ENCODE assay signal across 1 cellular context in the genomic region with DNA sequence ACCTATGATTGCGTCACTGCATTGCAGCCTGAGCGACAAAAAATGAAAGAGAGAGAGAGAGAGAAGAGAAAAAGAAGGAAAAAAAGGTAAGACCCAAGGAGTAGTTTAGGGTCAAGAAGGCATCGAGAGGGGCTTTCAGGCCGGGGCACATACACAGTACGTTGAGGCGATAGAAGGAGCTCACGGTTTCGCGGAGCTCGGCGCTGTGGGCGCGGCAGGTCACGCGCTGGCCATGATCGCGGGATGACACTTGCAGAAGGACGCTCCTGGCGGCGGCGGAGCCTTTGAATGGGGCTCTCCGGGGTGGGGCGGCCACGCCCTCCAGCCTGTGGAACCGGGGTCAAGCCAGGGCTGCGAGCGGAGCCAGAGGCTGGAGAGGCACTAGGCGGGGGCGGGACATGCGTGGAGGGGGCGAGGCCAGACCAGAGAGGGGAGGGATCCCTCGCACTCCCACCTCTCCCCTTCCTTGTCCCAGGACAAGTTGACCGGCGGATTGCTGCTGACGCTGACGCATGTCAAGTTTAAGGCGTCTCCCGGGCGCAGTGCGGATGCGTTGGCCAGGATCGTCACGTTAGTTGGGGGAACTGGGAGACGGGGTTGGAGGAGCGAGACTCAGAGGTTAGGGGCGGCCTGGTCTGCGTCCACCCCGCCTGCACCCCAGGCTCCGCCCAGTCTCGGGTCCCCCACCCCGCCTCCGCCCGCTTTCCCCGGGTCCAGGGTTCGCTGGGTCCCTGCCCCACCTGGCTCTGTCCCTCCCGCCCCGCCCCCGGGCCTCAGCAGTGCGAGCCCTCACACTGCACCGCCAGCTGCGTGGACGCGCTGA.
TF ChIP-seq lines count a peak whose summit lies in the region.

No MANE protein-coding gene starts in this region.

TF ChIP-seq in HepG2, 621 proteins besides CTCF, POLR2A, EP300 and RAD21 (continued from another document and continues in another):
- no peak for TF ChIP-seq ZNF354B (CRISPR knock-in tag; IDR thresholded peaks at IDR 0.05)
- no peak for TF ChIP-seq ZNF782 (CRISPR knock-in tag; IDR thresholded peaks at IDR 0.05; ENCODE audit: borderline replicate concordance)
- TF ChIP-seq ZNF441 (CRISPR knock-in tag; IDR thresholded peaks at IDR 0.05; ENCODE audit: borderline replicate concordance), result no peak
- TF ChIP-seq, protein P1, sequence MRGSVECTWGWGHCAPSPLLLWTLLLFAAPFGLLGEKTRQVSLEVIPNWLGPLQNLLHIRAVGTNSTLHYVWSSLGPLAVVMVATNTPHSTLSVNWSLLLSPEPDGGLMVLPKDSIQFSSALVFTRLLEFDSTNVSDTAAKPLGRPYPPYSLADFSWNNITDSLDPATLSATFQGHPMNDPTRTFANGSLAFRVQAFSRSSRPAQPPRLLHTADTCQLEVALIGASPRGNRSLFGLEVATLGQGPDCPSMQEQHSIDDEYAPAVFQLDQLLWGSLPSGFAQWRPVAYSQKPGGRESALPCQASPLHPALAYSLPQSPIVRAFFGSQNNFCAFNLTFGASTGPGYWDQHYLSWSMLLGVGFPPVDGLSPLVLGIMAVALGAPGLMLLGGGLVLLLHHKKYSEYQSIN (CRISPR knock-in tag; IDR thresholded peaks at IDR 0.05; ENCODE audit: borderline replicate concordance), result no peak
- TF ChIP-seq RXRA (CRISPR knock-in tag; IDR thresholded peaks at IDR 0.05), result peak; percentile 93
- TF ChIP-seq, protein P2, sequence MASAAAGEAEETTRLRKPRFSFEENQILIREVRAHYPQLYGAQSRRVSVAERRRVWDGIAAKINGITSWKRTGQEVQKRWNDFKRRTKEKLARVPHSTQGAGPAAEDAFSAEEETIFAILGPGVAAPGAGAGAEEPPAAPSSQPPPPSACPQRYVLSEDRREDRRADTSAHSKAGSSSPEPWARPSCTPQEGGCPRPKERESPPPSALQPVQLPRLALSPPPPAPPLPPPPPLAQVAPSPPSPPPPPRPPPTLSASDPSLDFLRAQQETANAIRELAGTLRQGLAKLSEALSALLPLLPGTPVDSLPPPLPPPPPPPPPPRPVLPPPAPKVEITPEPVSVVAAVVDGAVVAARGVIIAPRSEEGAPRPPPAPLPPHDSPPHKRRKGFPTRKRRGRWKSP (CRISPR knock-in tag; IDR thresholded peaks at IDR 0.05), result 0 out of 2 replicates have a peak, but pooled peaks have one; percentile 3
- no peak for TF ChIP-seq ZSCAN31 (CRISPR knock-in tag; IDR thresholded peaks at IDR 0.05; ENCODE audit: low read depth)
- TF ChIP-seq PHF21A (CRISPR knock-in tag; IDR thresholded peaks at IDR 0.05), result no peak
- peak; percentile 84 for TF ChIP-seq RARA (CRISPR knock-in tag; IDR thresholded peaks at IDR 0.05)
- no peak for TF ChIP-seq NR2F1 (CRISPR knock-in tag; IDR thresholded peaks at IDR 0.05)
- TF ChIP-seq, protein P3, sequence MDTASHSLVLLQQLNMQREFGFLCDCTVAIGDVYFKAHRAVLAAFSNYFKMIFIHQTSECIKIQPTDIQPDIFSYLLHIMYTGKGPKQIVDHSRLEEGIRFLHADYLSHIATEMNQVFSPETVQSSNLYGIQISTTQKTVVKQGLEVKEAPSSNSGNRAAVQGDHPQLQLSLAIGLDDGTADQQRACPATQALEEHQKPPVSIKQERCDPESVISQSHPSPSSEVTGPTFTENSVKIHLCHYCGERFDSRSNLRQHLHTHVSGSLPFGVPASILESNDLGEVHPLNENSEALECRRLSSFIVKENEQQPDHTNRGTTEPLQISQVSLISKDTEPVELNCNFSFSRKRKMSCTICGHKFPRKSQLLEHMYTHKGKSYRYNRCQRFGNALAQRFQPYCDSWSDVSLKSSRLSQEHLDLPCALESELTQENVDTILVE (CRISPR knock-in tag; IDR thresholded peaks at IDR 0.05), result no peak
- TF ChIP-seq GZF1 (CRISPR knock-in tag; IDR thresholded peaks at IDR 0.05), result no peak
- TF ChIP-seq ZNF589 (CRISPR knock-in tag; conservative IDR thresholded peaks at IDR 0.05), result no peak
- no peak for TF ChIP-seq ZNF33B (CRISPR knock-in tag; IDR thresholded peaks at IDR 0.05)
- TF ChIP-seq GATAD2A (CRISPR knock-in tag; IDR thresholded peaks at IDR 0.05), result 0 out of 2 replicates have a peak, but pooled peaks have one; percentile 15
- TF ChIP-seq HOXA9 (CRISPR knock-in tag; IDR thresholded peaks at IDR 0.05; ENCODE audit: borderline replicate concordance), result 0 out of 2 replicates have a peak, but pooled peaks have one; percentile 57
- TF ChIP-seq, protein P4, sequence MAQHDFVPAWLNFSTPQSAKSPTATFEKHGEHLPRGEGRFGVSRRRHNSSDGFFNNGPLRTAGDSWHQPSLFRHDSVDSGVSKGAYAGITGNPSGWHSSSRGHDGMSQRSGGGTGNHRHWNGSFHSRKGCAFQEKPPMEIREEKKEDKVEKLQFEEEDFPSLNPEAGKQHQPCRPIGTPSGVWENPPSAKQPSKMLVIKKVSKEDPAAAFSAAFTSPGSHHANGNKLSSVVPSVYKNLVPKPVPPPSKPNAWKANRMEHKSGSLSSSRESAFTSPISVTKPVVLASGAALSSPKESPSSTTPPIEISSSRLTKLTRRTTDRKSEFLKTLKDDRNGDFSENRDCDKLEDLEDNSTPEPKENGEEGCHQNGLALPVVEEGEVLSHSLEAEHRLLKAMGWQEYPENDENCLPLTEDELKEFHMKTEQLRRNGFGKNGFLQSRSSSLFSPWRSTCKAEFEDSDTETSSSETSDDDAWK (CRISPR knock-in tag; IDR thresholded peaks at IDR 0.05), result no peak
- TF ChIP-seq, protein P5, sequence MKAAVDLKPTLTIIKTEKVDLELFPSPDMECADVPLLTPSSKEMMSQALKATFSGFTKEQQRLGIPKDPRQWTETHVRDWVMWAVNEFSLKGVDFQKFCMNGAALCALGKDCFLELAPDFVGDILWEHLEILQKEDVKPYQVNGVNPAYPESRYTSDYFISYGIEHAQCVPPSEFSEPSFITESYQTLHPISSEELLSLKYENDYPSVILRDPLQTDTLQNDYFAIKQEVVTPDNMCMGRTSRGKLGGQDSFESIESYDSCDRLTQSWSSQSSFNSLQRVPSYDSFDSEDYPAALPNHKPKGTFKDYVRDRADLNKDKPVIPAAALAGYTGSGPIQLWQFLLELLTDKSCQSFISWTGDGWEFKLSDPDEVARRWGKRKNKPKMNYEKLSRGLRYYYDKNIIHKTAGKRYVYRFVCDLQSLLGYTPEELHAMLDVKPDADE (CRISPR knock-in tag; IDR thresholded peaks at IDR 0.05), result no peak
- TF ChIP-seq NFYB (CRISPR knock-in tag; IDR thresholded peaks at IDR 0.05), result no peak
- no peak for TF ChIP-seq SMAD9 (CRISPR knock-in tag; IDR thresholded peaks at IDR 0.05)
- TF ChIP-seq RFX1 (IDR thresholded peaks at IDR 0.05), result no peak
- TF ChIP-seq, protein P6, sequence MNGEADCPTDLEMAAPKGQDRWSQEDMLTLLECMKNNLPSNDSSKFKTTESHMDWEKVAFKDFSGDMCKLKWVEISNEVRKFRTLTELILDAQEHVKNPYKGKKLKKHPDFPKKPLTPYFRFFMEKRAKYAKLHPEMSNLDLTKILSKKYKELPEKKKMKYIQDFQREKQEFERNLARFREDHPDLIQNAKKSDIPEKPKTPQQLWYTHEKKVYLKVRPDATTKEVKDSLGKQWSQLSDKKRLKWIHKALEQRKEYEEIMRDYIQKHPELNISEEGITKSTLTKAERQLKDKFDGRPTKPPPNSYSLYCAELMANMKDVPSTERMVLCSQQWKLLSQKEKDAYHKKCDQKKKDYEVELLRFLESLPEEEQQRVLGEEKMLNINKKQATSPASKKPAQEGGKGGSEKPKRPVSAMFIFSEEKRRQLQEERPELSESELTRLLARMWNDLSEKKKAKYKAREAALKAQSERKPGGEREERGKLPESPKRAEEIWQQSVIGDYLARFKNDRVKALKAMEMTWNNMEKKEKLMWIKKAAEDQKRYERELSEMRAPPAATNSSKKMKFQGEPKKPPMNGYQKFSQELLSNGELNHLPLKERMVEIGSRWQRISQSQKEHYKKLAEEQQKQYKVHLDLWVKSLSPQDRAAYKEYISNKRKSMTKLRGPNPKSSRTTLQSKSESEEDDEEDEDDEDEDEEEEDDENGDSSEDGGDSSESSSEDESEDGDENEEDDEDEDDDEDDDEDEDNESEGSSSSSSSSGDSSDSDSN (CRISPR knock-in tag; IDR thresholded peaks at IDR 0.05), result 0 out of 2 replicates have a peak, but pooled peaks have one; percentile 20
- TF ChIP-seq ZFP82 (CRISPR knock-in tag; IDR thresholded peaks at IDR 0.05; ENCODE audit: borderline replicate concordance), result no peak
- no peak for TF ChIP-seq HOXA7 (CRISPR knock-in tag; IDR thresholded peaks at IDR 0.05)
- no peak for TF ChIP-seq GFI1 (CRISPR knock-in tag; IDR thresholded peaks at IDR 0.05; ENCODE audit: borderline replicate concordance)
- no peak for TF ChIP-seq KLF12 (CRISPR knock-in tag; IDR thresholded peaks at IDR 0.05; ENCODE audit: borderline replicate concordance)
- TF ChIP-seq ARNT2 (CRISPR knock-in tag; IDR thresholded peaks at IDR 0.05; ENCODE audit: low read depth), result no peak; the same call in 1 of the 2 replicates
- TF ChIP-seq KDM2A (CRISPR knock-in tag; IDR thresholded peaks at IDR 0.05; ENCODE audit: borderline replicate concordance, low read depth), result peak; percentile 50; the same call in 1 of the 2 replicates
- no peak for TF ChIP-seq SATB2 (CRISPR knock-in tag; IDR thresholded peaks at IDR 0.05)
- no peak for TF ChIP-seq ZNF776 (CRISPR knock-in tag; IDR thresholded peaks at IDR 0.05)
- no peak for TF ChIP-seq ZNF772 (CRISPR knock-in tag; IDR thresholded peaks at IDR 0.05)
- 0 out of 2 replicates have a peak, but pooled peaks have one; percentile 77 for TF ChIP-seq ZNF672 (CRISPR knock-in tag; IDR thresholded peaks at IDR 0.05)
- 0 out of 2 replicates have a peak, but pooled peaks have one; percentile 34 for TF ChIP-seq CEBPG (CRISPR knock-in tag; IDR thresholded peaks at IDR 0.05)
- TF ChIP-seq ZNF121 (CRISPR knock-in tag; IDR thresholded peaks at IDR 0.05), result peak; percentile 56; the same call in 1 of the 2 replicates
- no peak for TF ChIP-seq BHLHE40 (IDR thresholded peaks at IDR 0.05; ENCODE audit: low read length)
- peak; percentile 66 for TF ChIP-seq HNF4A (CRISPR knock-in tag; IDR thresholded peaks at IDR 0.05)
- peak; percentile 73 for TF ChIP-seq TCF7 (IDR thresholded peaks at IDR 0.05; ENCODE audit: low read depth)
- TF ChIP-seq RFXAP (CRISPR knock-in tag; IDR thresholded peaks at IDR 0.05; ENCODE audit: borderline replicate concordance), result no peak
- TF ChIP-seq NFE2L1 (CRISPR knock-in tag; IDR thresholded peaks at IDR 0.05; ENCODE audit: borderline replicate concordance), result no peak
- TF ChIP-seq, protein P7, sequence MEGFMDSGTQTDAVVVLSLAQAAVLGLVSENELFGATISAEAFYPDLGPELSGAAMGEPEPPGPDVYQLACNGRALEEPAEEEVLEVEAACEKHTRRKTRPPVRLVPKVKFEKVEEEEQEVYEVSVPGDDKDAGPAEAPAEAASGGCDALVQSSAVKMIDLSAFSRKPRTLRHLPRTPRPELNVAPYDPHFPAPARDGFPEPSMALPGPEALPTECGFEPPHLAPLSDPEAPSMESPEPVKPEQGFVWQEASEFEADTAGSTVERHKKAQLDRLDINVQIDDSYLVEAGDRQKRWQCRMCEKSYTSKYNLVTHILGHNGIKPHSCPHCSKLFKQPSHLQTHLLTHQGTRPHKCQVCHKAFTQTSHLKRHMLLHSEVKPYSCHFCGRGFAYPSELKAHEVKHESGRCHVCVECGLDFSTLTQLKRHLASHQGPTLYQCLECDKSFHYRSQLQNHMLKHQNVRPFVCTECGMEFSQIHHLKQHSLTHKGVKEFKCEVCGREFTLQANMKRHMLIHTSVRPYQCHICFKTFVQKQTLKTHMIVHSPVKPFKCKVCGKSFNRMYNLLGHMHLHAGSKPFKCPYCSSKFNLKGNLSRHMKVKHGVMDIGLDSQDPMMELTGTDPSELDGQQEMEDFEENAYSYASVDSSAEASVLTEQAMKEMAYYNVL (CRISPR knock-in tag; IDR thresholded peaks at IDR 0.05; ENCODE audit: borderline replicate concordance), result peak; percentile 59; the same call in 1 of the 2 replicates
- TF ChIP-seq, protein P8, sequence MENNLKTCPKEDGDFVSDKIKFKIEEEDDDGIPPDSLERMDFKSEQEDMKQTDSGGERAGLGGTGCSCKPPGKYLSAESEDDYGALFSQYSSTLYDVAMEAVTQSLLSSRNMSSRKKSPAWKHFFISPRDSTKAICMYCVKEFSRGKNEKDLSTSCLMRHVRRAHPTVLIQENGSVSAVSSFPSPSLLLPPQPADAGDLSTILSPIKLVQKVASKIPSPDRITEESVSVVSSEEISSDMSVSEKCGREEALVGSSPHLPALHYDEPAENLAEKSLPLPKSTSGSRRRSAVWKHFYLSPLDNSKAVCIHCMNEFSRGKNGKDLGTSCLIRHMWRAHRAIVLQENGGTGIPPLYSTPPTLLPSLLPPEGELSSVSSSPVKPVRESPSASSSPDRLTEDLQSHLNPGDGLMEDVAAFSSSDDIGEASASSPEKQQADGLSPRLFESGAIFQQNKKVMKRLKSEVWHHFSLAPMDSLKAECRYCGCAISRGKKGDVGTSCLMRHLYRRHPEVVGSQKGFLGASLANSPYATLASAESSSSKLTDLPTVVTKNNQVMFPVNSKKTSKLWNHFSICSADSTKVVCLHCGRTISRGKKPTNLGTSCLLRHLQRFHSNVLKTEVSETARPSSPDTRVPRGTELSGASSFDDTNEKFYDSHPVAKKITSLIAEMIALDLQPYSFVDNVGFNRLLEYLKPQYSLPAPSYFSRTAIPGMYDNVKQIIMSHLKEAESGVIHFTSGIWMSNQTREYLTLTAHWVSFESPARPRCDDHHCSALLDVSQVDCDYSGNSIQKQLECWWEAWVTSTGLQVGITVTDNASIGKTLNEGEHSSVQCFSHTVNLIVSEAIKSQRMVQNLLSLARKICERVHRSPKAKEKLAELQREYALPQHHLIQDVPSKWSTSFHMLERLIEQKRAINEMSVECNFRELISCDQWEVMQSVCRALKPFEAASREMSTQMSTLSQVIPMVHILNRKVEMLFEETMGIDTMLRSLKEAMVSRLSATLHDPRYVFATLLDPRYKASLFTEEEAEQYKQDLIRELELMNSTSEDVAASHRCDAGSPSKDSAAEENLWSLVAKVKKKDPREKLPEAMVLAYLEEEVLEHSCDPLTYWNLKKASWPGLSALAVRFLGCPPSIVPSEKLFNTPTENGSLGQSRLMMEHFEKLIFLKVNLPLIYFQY (CRISPR knock-in tag; IDR thresholded peaks at IDR 0.05; ENCODE audit: borderline replicate concordance), result no peak
- TF ChIP-seq, protein P9, sequence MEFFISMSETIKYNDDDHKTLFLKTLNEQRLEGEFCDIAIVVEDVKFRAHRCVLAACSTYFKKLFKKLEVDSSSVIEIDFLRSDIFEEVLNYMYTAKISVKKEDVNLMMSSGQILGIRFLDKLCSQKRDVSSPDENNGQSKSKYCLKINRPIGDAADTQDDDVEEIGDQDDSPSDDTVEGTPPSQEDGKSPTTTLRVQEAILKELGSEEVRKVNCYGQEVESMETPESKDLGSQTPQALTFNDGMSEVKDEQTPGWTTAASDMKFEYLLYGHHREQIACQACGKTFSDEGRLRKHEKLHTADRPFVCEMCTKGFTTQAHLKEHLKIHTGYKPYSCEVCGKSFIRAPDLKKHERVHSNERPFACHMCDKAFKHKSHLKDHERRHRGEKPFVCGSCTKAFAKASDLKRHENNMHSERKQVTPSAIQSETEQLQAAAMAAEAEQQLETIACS (CRISPR knock-in tag; IDR thresholded peaks at IDR 0.05), result no peak
- TF ChIP-seq ZNF720 (CRISPR knock-in tag; IDR thresholded peaks at IDR 0.05), result no peak
- TF ChIP-seq PAX8 (CRISPR knock-in tag; IDR thresholded peaks at IDR 0.05; ENCODE audit: borderline replicate concordance), result no peak
- TF ChIP-seq ZNF878 (CRISPR knock-in tag; IDR thresholded peaks at IDR 0.05), result no peak
